ENCODE assay signal across 11 cellular contexts in genomic region chr9:95091971-95092320, GRCh38.
DNase-seq lines count a peak whose midpoint lies in the region; ATAC-seq, FAIRE-seq and TF ChIP-seq lines count a peak whose summit lies in the region.
"Had no signal": no experiment of that assay in that cellular context is flagged by ENCODE, and none has a peak within 500 bp of the region (broad histone marks: within the 10 kb centered on the region; RNA-seq: fewer than 3 reads in every experiment).

No MANE protein-coding gene starts in this region.

- no peaks in the 10 kb centered on the region; a peak in 1 of 22 replicates for H3K9me3 ChIP-seq in BLaER1 treated with 17β-estradiol and CSF1 and Interleukin-3, amounts not matched to agents 10 nM and 100 nM (replicated peaks in 1 of 11)
- H3K9me3 ChIP-seq in RWPE2 (ENCODE audit: severe bottlenecking) (no peaks in the 10 kb centered on the region), fibroblast of lung (ENCODE audit: control insufficient read depth, insufficient read depth, low read depth, low read length) (no peaks in the 10 kb centered on the region), pancreas (no peaks in the 10 kb centered on the region)

- no peaks in the 10 kb centered on the region for H3K9me3 Mint-ChIP-seq in activated CD4-positive, alpha-beta T cell treated with anti-CD3 and anti-CD28 coated beads for 36 hours (ENCODE audit: low read depth)

- H3K36me3 Mint-ChIP-seq in activated CD4-positive, alpha-beta T cell treated with anti-CD3 and anti-CD28 coated beads for 36 hours (ENCODE audit: low read depth), result no peaks in the 10 kb centered on the region

- no peaks in the 10 kb centered on the region; a peak in 1 of 22 replicates for H3K36me3 ChIP-seq in BLaER1 treated with 17β-estradiol and CSF1 and Interleukin-3, amounts not matched to agents 10 nM and 100 nM
- H3K36me3 ChIP-seq in RWPE2 (ENCODE audit: low read depth) (peaks cover 10% of the 10 kb centered on the region), fibroblast of lung (ENCODE audit: control insufficient read depth, insufficient read depth, low read length) (peaks cover 10% of the 10 kb centered on the region), pancreas (peaks cover 0 to 33% (median 0%) of the 10 kb centered on the region in 3 donors)

- H3K79me2 ChIP-seq in fibroblast of lung (ENCODE audit: control insufficient read depth, insufficient read depth, low read length), result no peaks in the 10 kb centered on the region

- H3K4me3 Mint-ChIP-seq in activated CD4-positive, alpha-beta T cell treated with anti-CD3 and anti-CD28 coated beads for 36 hours, result no peak overlapping the region

- H3K27ac Mint-ChIP-seq in activated CD4-positive, alpha-beta T cell treated with anti-CD3 and anti-CD28 coated beads for 36 hours, result no peak overlapping the region

- no peak for FAIRE-seq in pancreas (lab: Jason Lieb, UNC)

- peaks cover 8% of the 10 kb centered on the region for H3K4me1 Mint-ChIP-seq in activated CD4-positive, alpha-beta T cell treated with anti-CD3 and anti-CD28 coated beads for 36 hours

- CTCF ChIA-PET in activated CD4-positive, alpha-beta T cell treated with anti-CD3 and anti-CD28 coated beads for 36 hours (lab: Charles Lee), result no interaction called here

- no peak for DNase-seq in RWPE2 (ENCODE audit: low spot score)
- DNase-seq in fibroblast of lung (ENCODE audit: low read depth in 2 of 2), result peak; percentile 68 to 92
- no peak for DNase-seq in pancreas
- DNase-seq in central memory CD4-positive, alpha-beta T cell, result no peak
- DNase-seq in NCI-H2171 (lab: John Stamatoyannopoulos, UW), result no peak
- DNase-seq in activated CD4-positive, alpha-beta T cell treated with anti-CD3 and anti-CD28 coated beads for 36 hours, result no peak
- DNase-seq: activated naive CD4-positive, alpha-beta T cell treated with anti-CD3 and anti-CD28 coated beads, Interleukin-2, amount 50 U/mL, for 16 hours; DMS 273 treated with DMSO at 0.1 percent for 48 hours; SHP77 treated with DMSO at 0.1 percent for 48 hours had no signal

- TF ChIP-seq CTCF in RWPE2 (IDR thresholded peaks at IDR 0.05; ENCODE audit: poor library complexity, severe bottlenecking) (no peak), fibroblast of lung (conservative IDR thresholded peaks at IDR 0.05 in 1 of 2, IDR thresholded peaks at IDR 0.05 in 1 of 2; ENCODE audit: low read depth in 1 of 2, low read length in 2 of 2) (no peak), pancreas (IDR thresholded peaks at IDR 0.05) (no peak)

- H3K27ac ChIP-seq in BLaER1 treated with 17β-estradiol and CSF1 and Interleukin-3, amounts not matched to agents 10 nM and 100 nM, result peak overlapping the region; percentile 28 to 80 (median 72); a peak in 20 of 22 replicates
- H3K27ac ChIP-seq in RWPE2 (ENCODE audit: poor library complexity, severe bottlenecking) (peak overlapping the region; percentile 94), fibroblast of lung (ENCODE audit: insufficient read depth, low read length) (peak overlapping the region; percentile 74), pancreas (peak overlapping the region; percentile 36 to 77 (median 63))

- H4K20me1 ChIP-seq in BLaER1 treated with 17β-estradiol and CSF1 and Interleukin-3, amounts not matched to agents 10 nM and 100 nM, result peaks cover 0 to 35% (median 10%) of the 10 kb centered on the region in 11 experiments; a peak in 10 of 22 replicates
- no peaks in the 10 kb centered on the region for H4K20me1 ChIP-seq in fibroblast of lung (ENCODE audit: control insufficient read depth, extremely low read depth, insufficient read depth, low read length)

- 48 to 51% methylated on average over 4 of the region's 4 CpGs for WGBS in pancreas, 2 donors

- H2AFZ ChIP-seq in fibroblast of lung (ENCODE audit: low read length), result no peak overlapping the region

- peak overlapping the region; percentile 51 to 77 (median 64); a peak in 20 of 22 replicates for H3K9ac ChIP-seq in BLaER1 treated with 17β-estradiol and CSF1 and Interleukin-3, amounts not matched to agents 10 nM and 100 nM
- H3K9ac ChIP-seq in fibroblast of lung (ENCODE audit: insufficient read depth, low read length), result peak overlapping the region; percentile 52

- H3K27me3 Mint-ChIP-seq in activated CD4-positive, alpha-beta T cell treated with anti-CD3 and anti-CD28 coated beads for 36 hours, result no peaks in the 10 kb centered on the region

- POLR2A ChIA-PET in activated CD4-positive, alpha-beta T cell treated with anti-CD3 and anti-CD28 coated beads for 36 hours (lab: Charles Lee), result no interaction called here

- H3K4me2 ChIP-seq in BLaER1 treated with 17β-estradiol and CSF1 and Interleukin-3, amounts not matched to agents 10 nM and 100 nM, result peak overlapping the region; percentile 72 to 94 (median 87)
- H3K4me2 ChIP-seq in fibroblast of lung (ENCODE audit: extremely low read depth, insufficient read depth, low read length), result no peak overlapping the region

- H3K4me1 ChIP-seq in BLaER1 treated with 17β-estradiol and CSF1 and Interleukin-3, amounts not matched to agents 10 nM and 100 nM, result peaks cover 41 to 86% (median 80%) of the 10 kb centered on the region in 10 experiments
- peaks cover 22% of the 10 kb centered on the region for H3K4me1 ChIP-seq in RWPE2 (ENCODE audit: insufficient read depth, poor library complexity, severe bottlenecking)
- H3K4me1 ChIP-seq in fibroblast of lung (ENCODE audit: control insufficient read depth, extremely low read depth, insufficient read depth, low read length), result peaks cover 47% of the 10 kb centered on the region
- H3K4me1 ChIP-seq in pancreas, result peaks cover 16 to 32% (median 23%) of the 10 kb centered on the region in 3 donors

- no peaks in the 10 kb centered on the region; a peak in 1 of 22 replicates for H3K27me3 ChIP-seq in BLaER1 treated with 17β-estradiol and CSF1 and Interleukin-3, amounts not matched to agents 10 nM and 100 nM
- H3K27me3 ChIP-seq in RWPE2 (ENCODE audit: insufficient read depth, poor library complexity, severe bottlenecking) (no peaks in the 10 kb centered on the region), fibroblast of lung (ENCODE audit: control insufficient read depth, insufficient read depth, low read length) (no peaks in the 10 kb centered on the region), pancreas (no peaks in the 10 kb centered on the region)

- ATAC-seq in RWPE2 (ENCODE audit: low read depth) (peak; percentile 38), pancreas (peak in 3 of 4 donors; percentile 3 to 40 (median 16)), HG03432 (IDR thresholded peaks at IDR 0.05; ENCODE audit: unreplicated experiment) (no peak)
- ATAC-seq in activated CD4-positive, alpha-beta T cell treated with anti-CD3 and anti-CD28 coated beads for 36 hours, result no peak

- H3K4me3 ChIP-seq in BLaER1 treated with 17β-estradiol and CSF1 and Interleukin-3, amounts not matched to agents 10 nM and 100 nM, result peak overlapping the region in 5 of 10 experiments; percentile 0 to 43 (median 15); a peak in 7 of 20 replicates
- no peak overlapping the region for H3K4me3 ChIP-seq in RWPE2 (ENCODE audit: severe bottlenecking)
- H3K4me3 ChIP-seq in fibroblast of lung (replicated peaks in 1 of 4; ENCODE audit: control extremely low read depth in 1 of 4, insufficient read depth in 1 of 4, low read depth in 3 of 4, low read length in 4 of 4), result no peak overlapping the region
- no peak overlapping the region for H3K4me3 ChIP-seq in pancreas

- intact Hi-C loops in pancreas (cut with DNase I), result no loop called here
- intact Hi-C loops in activated CD4-positive, alpha-beta T cell treated with anti-CD3 and anti-CD28 coated beads for 36 hours (cut with DNase I, micrococcal nuclease), result no loop called here

Comparison
In these comparisons a context has a peak if more than half of its experiments do, and no peak if none do; other contexts are left out.
1. ATAC-seq: peak in RWPE2 (single experiment) and pancreas (3 of 4); none in HG03432 (single experiment) and activated CD4-positive, alpha-beta T cell treated with anti-CD3 and anti-CD28 coated beads for 36 hours (single experiment).
2. DNase-seq: peak in fibroblast of lung (2 of 2); none in RWPE2 (single experiment), pancreas (0 of 6), central memory CD4-positive, alpha-beta T cell (single experiment), NCI-H2171 (single experiment) and activated CD4-positive, alpha-beta T cell treated with anti-CD3 and anti-CD28 coated beads for 36 hours (single experiment).
3. Peak in every context shown above with its lines, with median percentiles within 50 percentile points of each other: H3K27ac ChIP-seq.